1 cellular context compared by ENCODE assay signal in the genomic region with DNA sequence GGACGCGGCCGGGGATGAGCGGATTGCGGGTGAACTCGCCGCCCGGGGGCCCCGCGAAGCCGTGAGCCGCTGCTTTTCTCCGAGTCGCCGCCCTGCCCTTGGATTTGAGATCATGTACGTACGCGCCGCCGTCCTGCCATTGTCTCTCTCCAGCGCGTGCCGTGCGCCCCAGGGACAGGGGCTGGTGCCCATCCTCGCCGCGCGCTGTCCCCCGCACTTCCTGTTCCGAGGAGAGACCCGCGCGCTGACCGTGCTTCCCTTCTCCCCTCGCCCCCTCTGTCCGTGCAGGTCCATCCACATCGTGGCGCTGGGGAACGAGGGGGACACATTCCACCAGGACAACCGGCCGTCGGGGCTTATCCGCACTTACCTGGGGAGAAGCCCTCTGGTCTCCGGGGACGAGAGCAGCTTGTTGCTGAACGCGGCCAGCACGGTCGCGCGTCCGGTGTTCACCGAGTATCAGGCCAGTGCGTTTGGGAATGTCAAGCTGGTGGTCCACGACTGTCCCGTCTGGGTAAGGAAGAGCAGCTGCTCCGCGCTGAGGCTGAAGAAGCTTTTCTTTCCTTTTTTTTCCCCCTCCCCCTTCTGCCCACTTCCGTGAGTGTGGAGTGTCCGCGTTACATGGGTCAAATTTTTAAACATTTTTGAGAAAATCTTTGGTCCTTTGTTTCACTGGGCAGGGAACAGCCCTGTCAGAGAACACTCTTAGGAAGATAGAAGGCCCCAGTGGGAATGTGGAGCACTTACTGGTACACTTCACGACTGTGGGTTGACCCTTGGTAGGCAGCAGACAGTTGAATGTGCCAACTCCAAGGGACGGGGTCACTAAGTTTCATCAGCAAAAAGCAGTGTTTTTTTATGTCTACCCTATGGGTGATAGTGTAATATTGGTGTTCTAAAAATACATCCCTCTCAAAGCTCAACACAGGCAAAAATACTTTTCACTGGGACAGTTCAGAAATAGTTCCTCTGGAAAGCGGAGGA.
TF ChIP-seq lines count a peak whose summit lies in the region.

No MANE protein-coding gene starts in this region.

TF ChIP-seq in HepG2, 621 proteins besides CTCF, POLR2A, EP300 and RAD21 (continued from another document and continues in another):
- TF ChIP-seq PRDM10 (CRISPR knock-in tag; IDR thresholded peaks at IDR 0.05; ENCODE audit: low read depth) (no peak), ZBTB3 (CRISPR knock-in tag; IDR thresholded peaks at IDR 0.05; ENCODE audit: borderline replicate concordance, low read depth) (no peak), POGZ (CRISPR knock-in tag; IDR thresholded peaks at IDR 0.05) (peak; percentile 46; the same call in 1 of the 2 replicates), ZNF678 (CRISPR knock-in tag; IDR thresholded peaks at IDR 0.05) (no peak), ZBTB44 (CRISPR knock-in tag; IDR thresholded peaks at IDR 0.05) (no peak), ZBTB10 (CRISPR knock-in tag; IDR thresholded peaks at IDR 0.05; ENCODE audit: borderline replicate concordance) (no peak), RBM22 (optimal IDR thresholded peaks at IDR 0.05; ENCODE audit: low read length) (no peak), ZNF33B (CRISPR knock-in tag; IDR thresholded peaks at IDR 0.05) (no peak; the same call in 1 of the 2 replicates), SP4 (CRISPR knock-in tag; IDR thresholded peaks at IDR 0.05) (no peak), THAP11 (CRISPR knock-in tag; IDR thresholded peaks at IDR 0.05) (no peak), ZBTB20 (CRISPR knock-in tag; IDR thresholded peaks at IDR 0.05; ENCODE audit: borderline replicate concordance, low read depth) (peak; percentile 58), ZNF430 (CRISPR knock-in tag; IDR thresholded peaks at IDR 0.05) (no peak), ZNF646 (CRISPR knock-in tag; IDR thresholded peaks at IDR 0.05) (no peak), GFI1 (CRISPR knock-in tag; IDR thresholded peaks at IDR 0.05; ENCODE audit: borderline replicate concordance) (no peak; the same call in 1 of the 2 replicates), MAFG (CRISPR knock-in tag; IDR thresholded peaks at IDR 0.05) (no peak), AGO1 (IDR thresholded peaks at IDR 0.05; ENCODE audit: low read depth, low read length, poor library complexity, severe bottlenecking) (no peak), ELF1 (CRISPR knock-in tag; IDR thresholded peaks at IDR 0.05) (peak; percentile 80), HNRNPL (IDR thresholded peaks at IDR 0.05; ENCODE audit: low read depth, low read length) (no peak), ZNF550 (CRISPR knock-in tag; IDR thresholded peaks at IDR 0.05; ENCODE audit: borderline replicate concordance) (no peak), NFRKB (IDR thresholded peaks at IDR 0.05) (no peak), SMAD3 (CRISPR knock-in tag; IDR thresholded peaks at IDR 0.05) (no peak), MEIS1 (CRISPR knock-in tag; IDR thresholded peaks at IDR 0.05; ENCODE audit: borderline replicate concordance) (no peak), ZC3H13 (CRISPR knock-in tag; IDR thresholded peaks at IDR 0.05) (no peak), ZNF749 (CRISPR knock-in tag; IDR thresholded peaks at IDR 0.05; ENCODE audit: borderline replicate concordance) (no peak), SETDB1 (CRISPR knock-in tag; IDR thresholded peaks at IDR 0.05; ENCODE audit: borderline replicate concordance) (no peak), ATF1 (CRISPR knock-in tag; IDR thresholded peaks at IDR 0.05) (no peak), ZFP36L2 (CRISPR knock-in tag; IDR thresholded peaks at IDR 0.05) (no peak), ZNF292 (CRISPR knock-in tag; IDR thresholded peaks at IDR 0.05; ENCODE audit: borderline replicate concordance, low read depth) (peak; percentile 92), PTBP1 (IDR thresholded peaks at IDR 0.05; ENCODE audit: low read depth, low read length, poor library complexity, severe bottlenecking) (no peak)
- TF ChIP-seq, protein P1, sequence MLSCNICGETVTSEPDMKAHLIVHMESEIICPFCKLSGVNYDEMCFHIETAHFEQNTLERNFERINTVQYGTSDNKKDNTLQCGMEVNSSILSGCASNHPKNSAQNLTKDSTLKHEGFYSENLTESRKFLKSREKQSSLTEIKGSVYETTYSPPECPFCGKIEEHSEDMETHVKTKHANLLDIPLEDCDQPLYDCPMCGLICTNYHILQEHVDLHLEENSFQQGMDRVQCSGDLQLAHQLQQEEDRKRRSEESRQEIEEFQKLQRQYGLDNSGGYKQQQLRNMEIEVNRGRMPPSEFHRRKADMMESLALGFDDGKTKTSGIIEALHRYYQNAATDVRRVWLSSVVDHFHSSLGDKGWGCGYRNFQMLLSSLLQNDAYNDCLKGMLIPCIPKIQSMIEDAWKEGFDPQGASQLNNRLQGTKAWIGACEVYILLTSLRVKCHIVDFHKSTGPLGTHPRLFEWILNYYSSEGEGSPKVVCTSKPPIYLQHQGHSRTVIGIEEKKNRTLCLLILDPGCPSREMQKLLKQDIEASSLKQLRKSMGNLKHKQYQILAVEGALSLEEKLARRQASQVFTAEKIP (CRISPR knock-in tag; IDR thresholded peaks at IDR 0.05; ENCODE audit: borderline replicate concordance): no peak
- TF ChIP-seq, protein P2, sequence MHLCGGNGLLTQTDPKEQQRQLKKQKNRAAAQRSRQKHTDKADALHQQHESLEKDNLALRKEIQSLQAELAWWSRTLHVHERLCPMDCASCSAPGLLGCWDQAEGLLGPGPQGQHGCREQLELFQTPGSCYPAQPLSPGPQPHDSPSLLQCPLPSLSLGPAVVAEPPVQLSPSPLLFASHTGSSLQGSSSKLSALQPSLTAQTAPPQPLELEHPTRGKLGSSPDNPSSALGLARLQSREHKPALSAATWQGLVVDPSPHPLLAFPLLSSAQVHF (CRISPR knock-in tag; IDR thresholded peaks at IDR 0.05): no peak
- TF ChIP-seq, protein P3, sequence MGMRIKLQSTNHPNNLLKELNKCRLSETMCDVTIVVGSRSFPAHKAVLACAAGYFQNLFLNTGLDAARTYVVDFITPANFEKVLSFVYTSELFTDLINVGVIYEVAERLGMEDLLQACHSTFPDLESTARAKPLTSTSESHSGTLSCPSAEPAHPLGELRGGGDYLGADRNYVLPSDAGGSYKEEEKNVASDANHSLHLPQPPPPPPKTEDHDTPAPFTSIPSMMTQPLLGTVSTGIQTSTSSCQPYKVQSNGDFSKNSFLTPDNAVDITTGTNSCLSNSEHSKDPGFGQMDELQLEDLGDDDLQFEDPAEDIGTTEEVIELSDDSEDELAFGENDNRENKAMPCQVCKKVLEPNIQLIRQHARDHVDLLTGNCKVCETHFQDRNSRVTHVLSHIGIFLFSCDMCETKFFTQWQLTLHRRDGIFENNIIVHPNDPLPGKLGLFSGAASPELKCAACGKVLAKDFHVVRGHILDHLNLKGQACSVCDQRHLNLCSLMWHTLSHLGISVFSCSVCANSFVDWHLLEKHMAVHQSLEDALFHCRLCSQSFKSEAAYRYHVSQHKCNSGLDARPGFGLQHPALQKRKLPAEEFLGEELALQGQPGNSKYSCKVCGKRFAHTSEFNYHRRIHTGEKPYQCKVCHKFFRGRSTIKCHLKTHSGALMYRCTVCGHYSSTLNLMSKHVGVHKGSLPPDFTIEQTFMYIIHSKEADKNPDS (CRISPR knock-in tag; IDR thresholded peaks at IDR 0.05): no peak
- TF ChIP-seq, protein P4, sequence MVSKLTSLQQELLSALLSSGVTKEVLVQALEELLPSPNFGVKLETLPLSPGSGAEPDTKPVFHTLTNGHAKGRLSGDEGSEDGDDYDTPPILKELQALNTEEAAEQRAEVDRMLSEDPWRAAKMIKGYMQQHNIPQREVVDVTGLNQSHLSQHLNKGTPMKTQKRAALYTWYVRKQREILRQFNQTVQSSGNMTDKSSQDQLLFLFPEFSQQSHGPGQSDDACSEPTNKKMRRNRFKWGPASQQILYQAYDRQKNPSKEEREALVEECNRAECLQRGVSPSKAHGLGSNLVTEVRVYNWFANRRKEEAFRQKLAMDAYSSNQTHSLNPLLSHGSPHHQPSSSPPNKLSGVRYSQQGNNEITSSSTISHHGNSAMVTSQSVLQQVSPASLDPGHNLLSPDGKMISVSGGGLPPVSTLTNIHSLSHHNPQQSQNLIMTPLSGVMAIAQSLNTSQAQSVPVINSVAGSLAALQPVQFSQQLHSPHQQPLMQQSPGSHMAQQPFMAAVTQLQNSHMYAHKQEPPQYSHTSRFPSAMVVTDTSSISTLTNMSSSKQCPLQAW (CRISPR knock-in tag; IDR thresholded peaks at IDR 0.05): no peak
